Comparison of ENCODE assay signal across 14 cellular contexts in the genomic region with DNA sequence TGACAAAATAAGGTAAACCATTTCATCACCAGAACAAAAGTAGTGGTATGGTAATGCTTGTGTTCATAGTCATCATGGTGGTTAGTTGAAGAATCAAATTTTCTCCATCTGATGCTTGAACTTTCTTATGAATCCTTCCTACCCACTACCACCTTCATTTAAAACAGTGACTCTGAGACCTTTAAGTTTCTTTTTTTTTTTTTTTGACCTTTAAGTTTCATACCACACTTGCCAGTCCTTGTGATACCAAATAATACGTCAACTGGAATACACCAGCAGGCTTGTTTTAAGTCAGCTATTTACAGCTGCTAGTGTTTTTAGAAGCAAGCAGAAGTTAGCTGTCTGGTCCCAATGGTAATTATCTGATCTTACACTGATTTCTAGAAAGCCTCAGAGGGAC.
A peak's percentile ranks its signal among the peaks of the same experiment; 100 is the strongest.
DNase-seq lines count a peak whose midpoint lies in the region; ATAC-seq and TF ChIP-seq lines count a peak whose summit lies in the region.
"Had no signal": no experiment of that assay in that cellular context is flagged by ENCODE, and none has a peak within 500 bp of the region (broad histone marks: within the 10 kb centered on the region; RNA-seq: fewer than 3 reads in every experiment).

No MANE protein-coding gene starts in this region.

- ATAC-seq in GM18517 (IDR thresholded peaks at IDR 0.05; ENCODE audit: unreplicated experiment) (peak; percentile 64), GM19468 (IDR thresholded peaks at IDR 0.05; ENCODE audit: extremely low read depth, unreplicated experiment) (peak; percentile 56), HG02884 (IDR thresholded peaks at IDR 0.05; ENCODE audit: unreplicated experiment) (peak; percentile 83), GM18867 (IDR thresholded peaks at IDR 0.05; ENCODE audit: unreplicated experiment) (no peak), HG03045 (IDR thresholded peaks at IDR 0.05; ENCODE audit: unreplicated experiment) (no peak)

- peak overlapping the region; percentile 91 for H3K27ac ChIP-seq in OCI-LY3 (ENCODE audit: low read length)
- H3K27ac ChIP-seq: BLaER1, epithelial cell of prostate, thoracic aorta had no signal

- no peaks in the 10 kb centered on the region for H4K20me1 ChIP-seq in OCI-LY3 (ENCODE audit: insufficient read depth, low read length)
- H4K20me1 ChIP-seq: BLaER1 had no signal

- peak overlapping the region; percentile 45 for H3K9ac ChIP-seq in OCI-LY3 (ENCODE audit: low read length)
- H3K9ac ChIP-seq: BLaER1 had no signal

- H3K27me3 ChIP-seq in OCI-LY3 (ENCODE audit: low read depth, low read length): no peaks in the 10 kb centered on the region
- H3K27me3 ChIP-seq: BLaER1 had no signal

- DNase-seq in CD1c-positive myeloid dendritic cell (ENCODE audit: extremely low spot score) (no peak), NCI-H1417 treated with DMSO at 0.1 percent for 48 hours (lab: John Stamatoyannopoulos, UW) (no peak)
- DNase-seq: activated CD4-positive, alpha-beta T cell treated with anti-CD3 and anti-CD28 coated beads for 48 hours; activated naive CD4-positive, alpha-beta T cell; central memory CD4-positive, alpha-beta T cell had no signal

- no peak for TF ChIP-seq CTCF in OCI-LY3 (IDR thresholded peaks at IDR 0.05; ENCODE audit: low read depth, low read length)

- H3K9me3 ChIP-seq in OCI-LY3 (ENCODE audit: insufficient read depth, low read length): peaks cover 6% of the 10 kb centered on the region; the same call in 1 of the 2 replicates
- H3K9me3 ChIP-seq: BLaER1, thoracic aorta had no signal

- peaks cover 7% of the 10 kb centered on the region for H3K36me3 ChIP-seq in OCI-LY3 (replicated peaks; ENCODE audit: low read depth, low read length)
- H3K36me3 ChIP-seq: BLaER1, thoracic aorta had no signal

- no peaks in the 10 kb centered on the region for H3K79me2 ChIP-seq in OCI-LY3 (ENCODE audit: low read length)

- H3K4me3 ChIP-seq in OCI-LY3 (ENCODE audit: low read length): no peak overlapping the region
- H3K4me3 ChIP-seq: BLaER1, thoracic aorta had no signal

- H3K4me2 ChIP-seq in OCI-LY3 (ENCODE audit: low read length): peak overlapping the region; percentile 52
- H3K4me2 ChIP-seq: BLaER1 had no signal

- H3K4me1 ChIP-seq in OCI-LY3 (ENCODE audit: low read length): peaks cover 40% of the 10 kb centered on the region
- H3K4me1 ChIP-seq: BLaER1 had no signal

- H2AFZ ChIP-seq in OCI-LY3 (ENCODE audit: low read depth, low read length): no peak overlapping the region

Comparison
In these comparisons a context has a peak if more than half of its experiments do, and no peak if none do; other contexts are left out.
1. ATAC-seq: peak in GM18517 (single experiment), GM19468 (single experiment) and HG02884 (single experiment); none in GM18867 (single experiment) and HG03045 (single experiment).